11 cellular contexts compared by ENCODE assay signal in genomic region chr17:41837761-41838538, GRCh38. TPM values are rescaled to one million over a fixed set of nuclear protein-coding genes. Genes with fewer than 3 reads are reported as not detected.
DNase-seq lines count a peak whose midpoint lies in the region; ATAC-seq and TF ChIP-seq lines count a peak whose summit lies in the region.
"Had no signal": no experiment of that assay in that cellular context is flagged by ENCODE, and none has a peak within 500 bp of the region (broad histone marks: within the 10 kb centered on the region; RNA-seq: fewer than 3 reads in every experiment).

KLHL10 (plus strand) TSS chr17:41837825; CDS start chr17:41837933, 108 bp downstream.

- no peak for DNase-seq in activated T-cell treated with anti-CD3 and anti-CD28 coated beads, Interleukin-2, amount 50 U/mL, for 4 hours
- no peak for DNase-seq in activated T-cell treated with anti-CD3 and anti-CD28 coated beads, Interleukin-2, amount 50 U/mL, for 48 hours
- DNase-seq in lower lobe of right lung (no peak), iPS-NIHi11 (ENCODE audit: low spot score) (no peak), islet precursor cell (no peak), ureter (ENCODE audit: low spot score) (no peak)
- DNase-seq: NCI-H1048, SHP77 treated with DMSO at 0.1 percent for 48 hours had no signal

- peak within 1 kb of the TSS in 1 of 5 donors; percentile 35 for H3K9ac ChIP-seq in subcutaneous abdominal adipose tissue (ENCODE audit: low read length in 5 of 5)

- no peaks in the 10 kb centered on the region for H3K27me3 ChIP-seq in lower lobe of right lung (ENCODE audit: low read depth)
- H3K27me3 ChIP-seq in subcutaneous abdominal adipose tissue (ENCODE audit: control insufficient read depth in 5 of 5, insufficient read depth in 4 of 5, low read length in 5 of 5) = no peaks in the 10 kb centered on the region

- H3K27me3 Mint-ChIP-seq in activated T-cell treated with anti-CD3 and anti-CD28 coated beads, Interleukin-2, amount 50 U/mL, for 4 hours (ENCODE audit: low read depth) = no peaks in the 10 kb centered on the region
- H3K27me3 Mint-ChIP-seq in activated T-helper 17 cell treated with anti-CD3 and anti-CD28 coated beads, Interleukin-2, amount 50 U/mL, for 72 hours = no peaks in the 10 kb centered on the region

- TF ChIP-seq CTCF in lower lobe of right lung (IDR thresholded peaks at IDR 0.05) = no peak

- peaks cover 17% of the 10 kb centered on the region for H3K4me1 ChIP-seq in lower lobe of right lung
- peaks cover 2 to 16% (median 16%) of the 10 kb centered on the region in 5 donors for H3K4me1 ChIP-seq in subcutaneous abdominal adipose tissue (ENCODE audit: control insufficient read depth in 5 of 5, insufficient read depth in 5 of 5, low read length in 5 of 5)

- H3K4me1 Mint-ChIP-seq in activated T-cell treated with anti-CD3 and anti-CD28 coated beads, Interleukin-2, amount 50 U/mL, for 4 hours (ENCODE audit: low read depth) = peaks cover 14% of the 10 kb centered on the region
- H3K4me1 Mint-ChIP-seq in activated T-helper 17 cell treated with anti-CD3 and anti-CD28 coated beads, Interleukin-2, amount 50 U/mL, for 72 hours = peaks cover 6% of the 10 kb centered on the region

- no peaks in the 10 kb centered on the region for H3K9me3 Mint-ChIP-seq in activated T-cell treated with anti-CD3 and anti-CD28 coated beads, Interleukin-2, amount 50 U/mL, for 4 hours
- H3K9me3 Mint-ChIP-seq in activated T-helper 17 cell treated with anti-CD3 and anti-CD28 coated beads, Interleukin-2, amount 50 U/mL, for 72 hours = no peaks in the 10 kb centered on the region
- H3K9me3 Mint-ChIP-seq: activated naive CD4-positive, alpha-beta T cell treated with anti-CD3 and anti-CD28 coated beads, Interleukin-2, amount 50 U/mL, for 72 hours had no signal

- no peak for ATAC-seq in activated T-cell treated with anti-CD3 and anti-CD28 coated beads, Interleukin-2, amount 50 U/mL, for 4 hours
- ATAC-seq in activated T-helper 17 cell treated with anti-CD3 and anti-CD28 coated beads, Interleukin-2, amount 50 U/mL, for 72 hours (replicated peaks) = no peak
- no peak for ATAC-seq in lower lobe of right lung
- ATAC-seq: activated naive CD4-positive, alpha-beta T cell treated with anti-CD3 and anti-CD28 coated beads, Interleukin-2, amount 50 U/mL, for 72 hours had no signal

- H3K36me3 Mint-ChIP-seq in activated T-cell treated with anti-CD3 and anti-CD28 coated beads, Interleukin-2, amount 50 U/mL, for 4 hours (ENCODE audit: insufficient read depth) = no peaks in the 10 kb centered on the region
- H3K36me3 Mint-ChIP-seq in activated T-helper 17 cell treated with anti-CD3 and anti-CD28 coated beads, Interleukin-2, amount 50 U/mL, for 72 hours (ENCODE audit: low read depth) = peaks cover 15% of the 10 kb centered on the region

- intact Hi-C loops in lower lobe of right lung (cut with DNase I) = no loop called here

- peak within 1 kb of the TSS; percentile 52 for H3K27ac Mint-ChIP-seq in activated T-helper 17 cell treated with anti-CD3 and anti-CD28 coated beads, Interleukin-2, amount 50 U/mL, for 72 hours

- no peak within 1 kb of the TSS for H3K27ac ChIP-seq in lower lobe of right lung
- no peak within 1 kb of the TSS for H3K27ac ChIP-seq in subcutaneous abdominal adipose tissue (ENCODE audit: low read depth, low read length)

- peak within 1 kb of the TSS; percentile 97 for H3K4me3 ChIP-seq in lower lobe of right lung
- H3K4me3 ChIP-seq in subcutaneous abdominal adipose tissue (ENCODE audit: low read depth in 1 of 5, low read length in 5 of 5) = peak within 1 kb of the TSS; percentile 77 to 85 (median 79)

- peak within 1 kb of the TSS; percentile 82 for H3K4me3 Mint-ChIP-seq in activated T-cell treated with anti-CD3 and anti-CD28 coated beads, Interleukin-2, amount 50 U/mL, for 4 hours
- peak within 1 kb of the TSS; percentile 81 for H3K4me3 Mint-ChIP-seq in activated T-helper 17 cell treated with anti-CD3 and anti-CD28 coated beads, Interleukin-2, amount 50 U/mL, for 72 hours

- H3K9me3 ChIP-seq in lower lobe of right lung (no peaks in the 10 kb centered on the region), subcutaneous abdominal adipose tissue (ENCODE audit: control insufficient read depth in 5 of 5, low read length in 5 of 5) (no peaks in the 10 kb centered on the region)

- H3K36me3 ChIP-seq in lower lobe of right lung = no peaks in the 10 kb centered on the region
- peaks cover 0 to 3% (median 0%) of the 10 kb centered on the region in 5 donors for H3K36me3 ChIP-seq in subcutaneous abdominal adipose tissue (ENCODE audit: control insufficient read depth in 5 of 5, insufficient read depth in 5 of 5, low read length in 5 of 5)

RNA-seq across cellular contexts. Expression of gene KLHL10, which starts in this region (rescaled TPM):
- total RNA-seq in activated T-cell treated with anti-CD3 and anti-CD28 coated beads, Interleukin-2, amount 50 U/mL, for 4 hours = not detected
- total RNA-seq in activated T-helper 17 cell treated with anti-CD3 and anti-CD28 coated beads, Interleukin-2, amount 50 U/mL, for 72 hours = under 1 TPM in 1 of 2 donors, not detected in 1; 0.16 TPM
- total RNA-seq in lower lobe of right lung (0.50 TPM), ureter (0.44 TPM)
